ENCODE assay signal across 31 cellular contexts in genomic region chr5:173242675-173243085, GRCh38. TPM values are rescaled to one million over a fixed set of nuclear protein-coding genes. Genes with fewer than 3 reads are reported as not detected.
DNase-seq lines count a peak whose midpoint lies in the region; ATAC-seq and TF ChIP-seq lines count a peak whose summit lies in the region.
"Had no signal": no experiment of that assay in that cellular context is flagged by ENCODE, and none has a peak within 500 bp of the region (broad histone marks: within the 10 kb centered on the region; RNA-seq: fewer than 3 reads in every experiment).

No MANE protein-coding gene starts in this region.

- H3K27ac Mint-ChIP-seq in H9, result no peak overlapping the region
- H3K27ac Mint-ChIP-seq: activated CD8-positive, alpha-beta memory T cell treated with anti-CD3 and anti-CD28 coated beads, Interleukin-2, amount 10 ng/mL, durations not matched to agents 7 days and 5 days; activated T-cell treated with anti-CD3 and anti-CD28 coated beads, Interleukin-2, amount 50 U/mL, for 72 hours; brain had no signal

- no peak overlapping the region for H2BK12ac ChIP-seq in H9 (ENCODE audit: insufficient read length, low read depth, low read length)

- H3K23ac ChIP-seq in H9 (ENCODE audit: insufficient read length, low read depth, low read length), result no peak overlapping the region

- H3K4me3 Mint-ChIP-seq in H9, result no peak overlapping the region
- H3K4me3 Mint-ChIP-seq: activated CD8-positive, alpha-beta memory T cell treated with anti-CD3 and anti-CD28 coated beads, Interleukin-2, amount 10 ng/mL, durations not matched to agents 7 days and 5 days; activated T-cell treated with anti-CD3 and anti-CD28 coated beads, Interleukin-2, amount 50 U/mL, for 72 hours; brain had no signal

- peaks cover 3% of the 10 kb centered on the region; the same call in 1 of the 2 replicates for H3K4me1 ChIP-seq in H9 (ENCODE audit: insufficient read depth, low read length)
- peaks cover 0 to 49% (median 13%) of the 10 kb centered on the region in 12 donors for H3K4me1 ChIP-seq in heart left ventricle
- H3K4me1 ChIP-seq: BE2C had no signal

- H3K4ac ChIP-seq in H9 (ENCODE audit: low read depth, low read length), result no peak overlapping the region

- peaks cover 0 to 5% of the 10 kb centered on the region in 2 experiments; a peak in 3 of 5 replicates for H3K9me3 Mint-ChIP-seq in H9
- H3K9me3 Mint-ChIP-seq: activated T-cell treated with anti-CD3 and anti-CD28 coated beads, Interleukin-2, amount 50 U/mL, for 72 hours had no signal

- H2BK20ac ChIP-seq in H9 (ENCODE audit: low read depth, low read length, poor library complexity, severe bottlenecking), result no peak overlapping the region

- no peaks in the 10 kb centered on the region for H3K36me3 ChIP-seq in heart left ventricle
- H3K36me3 ChIP-seq: adrenal gland, BE2C, transverse colon had no signal

- intact Hi-C loops in heart left ventricle (cut with DNase I), result loop anchor here in 3 of 10 donors (2.0 to 5.0 kb wide), 2 partner anchors 35 to 36 kb away; no protein-coding TSS in a partner anchor

- DNase-seq in 8988T (peak; percentile 50), H9 (peak; percentile 77), heart left ventricle (peak in 4 of 5 donors; percentile 53 to 73 (median 60)), mesenteric fat pad (ENCODE audit: low spot score) (peak; percentile 85), A172 (ENCODE audit: low spot score) (no peak), anterior cingulate cortex (lab: John Stamatoyannopoulos, UW) (no peak)
- DNase-seq: activated CD4-positive, alpha-beta T cell treated with anti-CD3 and anti-CD28 coated beads, Interleukin-2, amount 50 U/mL, for 1 hour; activated CD8-positive, alpha-beta memory T cell treated with anti-CD3 and anti-CD28 coated beads, Interleukin-2, amount 10 ng/mL, durations not matched to agents 7 days and 5 days; activated naive CD4-positive, alpha-beta T cell treated with Interleukin-2 at 50 U/mL for 16 hours; activated T-cell treated with anti-CD3 and anti-CD28 coated beads, Interleukin-2, amount 50 U/mL, for 72 hours; adrenal gland; BE2C; GDM1; NCI-H1092 treated with DMSO at 0.1 percent for 48 hours; NCI-H187; NCI-H526; NK-92 treated with Interleukin-12 subunit alpha and Interleukin-12 subunit beta, amount 100 ng/mL, for 24 hours; occipital lobe; PC-9; SHP77; stimulated activated CD4-positive, alpha-beta T cell treated with anti-CD3 and anti-CD28 coated beads, Interleukin-2, amount 100 ng/mL, for 24 hours; SW 1271; T-helper 9 cell; transverse colon had no signal

- TF ChIP-seq POLR2A in heart left ventricle (IDR thresholded peaks at IDR 0.05), result no peak

- H3K14ac ChIP-seq in H9 (ENCODE audit: insufficient read depth, low read length), result no peak overlapping the region

- no peak overlapping the region for H4K91ac ChIP-seq in H9 (ENCODE audit: insufficient read length, low read depth, low read length)

- H3K27me3 Mint-ChIP-seq in H9 (ENCODE audit: low read depth), result peaks cover 100% of the 10 kb centered on the region

- TF ChIP-seq CTCF in H9 (conservative IDR thresholded peaks at IDR 0.05) (no peak), heart left ventricle (IDR thresholded peaks at IDR 0.05) (peak in 5 of 12 donors; percentile 8 to 38 (median 23))

- no peak overlapping the region for H2BK5ac ChIP-seq in H9 (ENCODE audit: insufficient read length, low read length)

- peak overlapping the region; percentile 13 to 60 (median 48) for H3K4me3 ChIP-seq in heart left ventricle
- H3K4me3 ChIP-seq: adrenal gland, PC-9, smooth muscle cell, transverse colon had no signal

- no peak overlapping the region for H3K9ac ChIP-seq in H9 (ENCODE audit: extremely low read depth, insufficient read length, low read length)

- H2BK15ac ChIP-seq in H9 (ENCODE audit: low read depth, low read length), result no peak overlapping the region

- H2AK5ac ChIP-seq in H9 (ENCODE audit: insufficient read length, low read length), result no peak overlapping the region

- H2AFZ ChIP-seq in H9 (ENCODE audit: low read length), result no peak overlapping the region
- H2AFZ ChIP-seq: PC-9 had no signal

- H3K4me2 ChIP-seq in H9 (ENCODE audit: insufficient read depth, insufficient read length, low read length), result no peak overlapping the region
- H3K4me2 ChIP-seq: PC-9 had no signal

- H2BK120ac ChIP-seq in H9 (ENCODE audit: low read depth, low read length, poor library complexity, severe bottlenecking), result no peak overlapping the region

- H3K27ac ChIP-seq in H9 (ENCODE audit: insufficient read length, low read depth, low read length), result no peak overlapping the region
- peak overlapping the region; percentile 76 to 98 (median 90) for H3K27ac ChIP-seq in heart left ventricle
- H3K27ac ChIP-seq: adrenal gland, PC-9, transverse colon, VCaP had no signal

- peaks cover 3% of the 10 kb centered on the region for H4K20me1 ChIP-seq in H9 (ENCODE audit: control insufficient read depth, insufficient read depth, insufficient read length)

- H3K9me3 ChIP-seq in H9 (ENCODE audit: control insufficient read depth, low read depth, low read length), result no peaks in the 10 kb centered on the region
- H3K9me3 ChIP-seq in heart left ventricle, result no peaks in the 10 kb centered on the region
- H3K9me3 ChIP-seq: adrenal gland, BE2C, transverse colon had no signal

- no peak overlapping the region for H3K56ac ChIP-seq in H9 (ENCODE audit: insufficient read length, low read depth, low read length)

- no peak overlapping the region for H4K8ac ChIP-seq in H9 (replicated peaks; ENCODE audit: insufficient read length, low read depth, low read length)

- ATAC-seq in heart left ventricle (peak; percentile 56 to 68 (median 61)), HG03108 (IDR thresholded peaks at IDR 0.05; ENCODE audit: unreplicated experiment) (no peak), HG03442 (IDR thresholded peaks at IDR 0.05; ENCODE audit: unreplicated experiment) (no peak)
- ATAC-seq: activated CD8-positive, alpha-beta memory T cell treated with anti-CD3 and anti-CD28 coated beads, Interleukin-2, amount 10 ng/mL, durations not matched to agents 7 days and 5 days had no signal

- H3K36me3 Mint-ChIP-seq in H9 (ENCODE audit: insufficient read depth in 1 of 3, low read depth in 3 of 3), result no peaks in the 10 kb centered on the region
- H3K36me3 Mint-ChIP-seq: brain had no signal

- H3K23me2 ChIP-seq in H9 (ENCODE audit: insufficient read length, low read depth, low read length, poor library complexity, severe bottlenecking), result peaks cover 5% of the 10 kb centered on the region

- no peak overlapping the region for H3T11ph ChIP-seq in H9 (ENCODE audit: low read length)

- H3K79me1 ChIP-seq in H9 (ENCODE audit: insufficient read depth, low read depth, low read length, poor library complexity, severe bottlenecking), result no peaks in the 10 kb centered on the region

- H3K4me1 Mint-ChIP-seq in H9, result peaks cover 46 to 66% of the 10 kb centered on the region in 2 experiments

- H3K27me3 ChIP-seq in H9 (ENCODE audit: insufficient read depth, low read length), result peaks cover 97% of the 10 kb centered on the region
- peaks cover 9 to 100% (median 53%) of the 10 kb centered on the region in 9 donors for H3K27me3 ChIP-seq in heart left ventricle

- WGBS in H9 (ENCODE audit: extremely low coverage, insufficient read length, low lambda C conversion rate), result no CpG with 5 or more reads among the region's 12 CpGs
- WGBS in heart left ventricle, 4 donors, result 12 to 25% (median 17%) methylated on average over 5 to 12 of the region's 12 CpGs

- no peaks in the 10 kb centered on the region for H3K79me2 ChIP-seq in H9 (ENCODE audit: insufficient read depth, low read length)

- no peak overlapping the region for H4K5ac ChIP-seq in H9 (ENCODE audit: insufficient read length, low read depth, low read length)

- no peak overlapping the region for H3K18ac ChIP-seq in H9 (ENCODE audit: insufficient read length, low read depth, low read length)

RNA-seq across cellular contexts. Expression of gene NKX2-5, which starts 7.7 kb away (rescaled TPM):
- 0.29 and 0.81 TPM in 2 replicates for total RNA-seq in H9 (2021)
- 100 to 1,000 TPM; 132 to 451 (median 247) TPM for total RNA-seq in heart left ventricle
- polyA plus RNA-seq in heart left ventricle, result 100 to 1,000 TPM; 153 to 356 TPM
- not detected for total RNA-seq in mesenteric fat pad
- total RNA-seq in A172 (2014; rRNA removed; shearing (Covaris generic)), result 24.8 and 26.7 TPM in 2 replicates
- total RNA-seq: activated CD8-positive, alpha-beta memory T cell treated with anti-CD3 and anti-CD28 coated beads, Interleukin-2, amount 10 ng/mL, durations not matched to agents 7 days and 5 days; adrenal gland; epithelial cell of proximal tubule; myocyte; occipital lobe; transverse colon had no signal

Comparison
In these comparisons a context has a peak if more than half of its experiments do, and no peak if none do; other contexts are left out.
1. DNase-seq: peak in 8988T (single experiment), H9 (single experiment), heart left ventricle (4 of 5) and mesenteric fat pad (single experiment); none in A172 (single experiment) and anterior cingulate cortex (0 of 58).
2. ATAC-seq: peak in heart left ventricle (4 of 4); none in HG03108 (single experiment) and HG03442 (single experiment).
3. RNA of gene NKX2-5, which starts 7.7 kb away (total RNA-seq): 132 to 451 TPM in heart left ventricle and 24.8 to 26.7 TPM in A172; 0.29 to 0.81 TPM in H9 and not detected in mesenteric fat pad (single experiment); every median in the first group is over 10 times any median in the second.